ENCODE assay signal across 13 cellular contexts in the genomic region with DNA sequence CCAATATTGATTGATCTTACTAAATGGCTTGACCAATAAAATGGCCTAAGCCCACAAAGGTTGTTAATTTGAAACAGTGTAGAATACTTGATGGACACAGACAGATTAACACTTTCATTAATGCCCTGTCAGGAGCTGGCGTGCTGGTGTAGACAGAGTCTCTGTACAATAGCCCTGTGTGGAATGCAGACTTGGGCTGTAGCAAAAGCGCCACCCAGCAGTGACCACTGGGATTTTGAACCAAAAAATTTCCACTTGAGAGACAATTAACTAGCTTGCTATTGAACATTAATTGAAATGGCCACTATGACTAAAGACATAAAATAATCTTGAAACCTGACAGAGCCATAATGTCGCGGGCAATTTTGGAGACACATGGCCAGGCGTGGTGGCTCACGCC. TPM values are rescaled to one million over a fixed set of nuclear protein-coding genes. Genes with fewer than 3 reads are reported as not detected.
DNase-seq lines count a peak whose midpoint lies in the region; ATAC-seq and TF ChIP-seq lines count a peak whose summit lies in the region.
"Had no signal": no experiment of that assay in that cellular context is flagged by ENCODE, and none has a peak within 500 bp of the region (broad histone marks: within the 10 kb centered on the region; RNA-seq: fewer than 3 reads in every experiment).

No MANE protein-coding gene starts in this region.

- no peaks in the 10 kb centered on the region for H3K36me3 Mint-ChIP-seq in activated T-cell treated with anti-CD3 and anti-CD28 coated beads, Interleukin-2, amount 50 U/mL, for 4 hours (ENCODE audit: insufficient read depth)
- H3K36me3 Mint-ChIP-seq: stimulated activated naive B cell treated with anti-CD40 and anti-IgM and Interleukin-4, amounts not matched to agents 10 μg/mL and 1 μg/mL and 100 μg/mL, for 72 hours had no signal

- H3K9me2 ChIP-seq in PC-9 (ENCODE audit: insufficient read depth): no peaks in the 10 kb centered on the region

- peak overlapping the region; percentile 21; the same call in 1 of the 2 replicates for H3K4me3 ChIP-seq in PC-9
- no peak overlapping the region for H3K4me3 ChIP-seq in sigmoid colon

- CTCF ChIA-PET in PC-9 (lab: Charles Lee): interaction anchor here (0.5 to 1.0 kb wide), 4 partner anchors 14 to 997 kb away, joined by 3 to 4 read pairs (median 4); no protein-coding TSS in a partner anchor

- H3K9me3 Mint-ChIP-seq in activated T-cell treated with anti-CD3 and anti-CD28 coated beads, Interleukin-2, amount 50 U/mL, for 4 hours: no peaks in the 10 kb centered on the region
- H3K9me3 Mint-ChIP-seq: activated naive CD8-positive, alpha-beta T cell treated with anti-CD3 and anti-CD28 coated beads, Interleukin-2, amount 50 U/mL, for 24 hours; nephron; stimulated activated naive B cell treated with anti-CD40 and anti-IgM and Interleukin-4, amounts not matched to agents 10 μg/mL and 1 μg/mL and 100 μg/mL, for 72 hours had no signal

- POLR2A ChIA-PET in PC-9 (lab: Charles Lee; ENCODE audit: unreplicated experiment): interaction anchor here (0.5 to 0.6 kb wide), 2 partner anchors 117 to 361 kb away, joined by 3 to 9 read pairs; no protein-coding TSS in a partner anchor

- TF ChIP-seq CTCF in PC-9 (conservative IDR thresholded peaks at IDR 0.05) (no peak), sigmoid colon (IDR thresholded peaks at IDR 0.05) (no peak)

- no peak for TF ChIP-seq POLR2A in sigmoid colon (IDR thresholded peaks at IDR 0.05)

- BruUV-seq in PC-9 (replicated peaks; lab: Mats Ljungman, UMichigan): no TSS peak

- H3K36me3 ChIP-seq in PC-9 (ENCODE audit: low read depth) (no peaks in the 10 kb centered on the region), sigmoid colon (no peaks in the 10 kb centered on the region)

- H3F3A ChIP-seq in PC-9 (ENCODE audit: insufficient read depth, low read depth): peaks cover 10% of the 10 kb centered on the region; the same call in 1 of the 2 replicates

- 88 to 91% methylated on average over 6 of the region's 6 CpGs for WGBS in sigmoid colon, 2 donors

- peaks cover 22% of the 10 kb centered on the region for H3K27me3 Mint-ChIP-seq in activated T-cell treated with anti-CD3 and anti-CD28 coated beads, Interleukin-2, amount 50 U/mL, for 4 hours (ENCODE audit: low read depth)

- peak overlapping the region; percentile 66 for H3K4me2 ChIP-seq in PC-9

- H3K79me2 ChIP-seq in PC-9 (ENCODE audit: low read depth): no peaks in the 10 kb centered on the region

- no peaks in the 10 kb centered on the region for H4K20me1 ChIP-seq in PC-9 (ENCODE audit: insufficient read depth)

- H3K4me3 Mint-ChIP-seq in activated T-cell treated with anti-CD3 and anti-CD28 coated beads, Interleukin-2, amount 50 U/mL, for 4 hours: no peak overlapping the region
- H3K4me3 Mint-ChIP-seq: activated naive CD8-positive, alpha-beta T cell treated with anti-CD3 and anti-CD28 coated beads, Interleukin-2, amount 50 U/mL, for 24 hours; nephron; stimulated activated naive B cell treated with anti-CD40 and anti-IgM and Interleukin-4, amounts not matched to agents 10 μg/mL and 1 μg/mL and 100 μg/mL, for 72 hours had no signal

- H3K4me1 ChIP-seq in PC-9 (replicated peaks; ENCODE audit: insufficient read depth): peaks cover 14% of the 10 kb centered on the region
- no peaks in the 10 kb centered on the region for H3K4me1 ChIP-seq in sigmoid colon

- H3K27ac ChIP-seq in PC-9 (peak overlapping the region; percentile 22; the same call in 1 of the 2 replicates), epithelial cell of prostate (peak overlapping the region; percentile 49), sigmoid colon (no peak overlapping the region)

- DNase-seq in NCI-H82 (lab: John Stamatoyannopoulos, UW): peak; percentile 34
- DNase-seq in NCI-H82 treated with DMSO at 0.1 percent for 48 hours (lab: John Stamatoyannopoulos, UW; ENCODE audit: unreplicated experiment): no peak
- no peak for DNase-seq in PC-9
- no peak for DNase-seq in epithelial cell of prostate (ENCODE audit: low read depth, low spot score)
- peak; percentile 35 for DNase-seq in sigmoid colon
- no peak for DNase-seq in activated T-cell treated with anti-CD3 and anti-CD28 coated beads, Interleukin-2, amount 50 U/mL, for 4 hours
- no peak for DNase-seq in cardiac septum (ENCODE audit: low spot score)
- DNase-seq: activated naive CD8-positive, alpha-beta T cell treated with anti-CD3 and anti-CD28 coated beads, Interleukin-2, amount 50 U/mL, for 24 hours; stimulated activated naive B cell treated with anti-CD40 and anti-IgM and Interleukin-4, amounts not matched to agents 10 μg/mL and 1 μg/mL and 100 μg/mL, for 72 hours; T-helper 1 cell had no signal

- no peak overlapping the region for H2AFZ ChIP-seq in PC-9

- peaks cover 1% of the 10 kb centered on the region for H3K4me1 Mint-ChIP-seq in activated T-cell treated with anti-CD3 and anti-CD28 coated beads, Interleukin-2, amount 50 U/mL, for 4 hours (ENCODE audit: low read depth)
- H3K4me1 Mint-ChIP-seq: activated naive CD8-positive, alpha-beta T cell treated with anti-CD3 and anti-CD28 coated beads, Interleukin-2, amount 50 U/mL, for 24 hours; stimulated activated naive B cell treated with anti-CD40 and anti-IgM and Interleukin-4, amounts not matched to agents 10 μg/mL and 1 μg/mL and 100 μg/mL, for 72 hours had no signal

- TF ChIP-seq EP300 in sigmoid colon (IDR thresholded peaks at IDR 0.05): no peak

- H3K27me3 ChIP-seq in PC-9 (ENCODE audit: insufficient read depth, low read depth) (no peaks in the 10 kb centered on the region), sigmoid colon (peaks cover 0 to 3% (median 0%) of the 10 kb centered on the region in 3 donors)

- no peak for ATAC-seq in activated T-cell treated with anti-CD3 and anti-CD28 coated beads, Interleukin-2, amount 50 U/mL, for 4 hours
- no peak for ATAC-seq in GM19455 (IDR thresholded peaks at IDR 0.05; ENCODE audit: unreplicated experiment)
- ATAC-seq: activated naive CD8-positive, alpha-beta T cell treated with anti-CD3 and anti-CD28 coated beads, Interleukin-2, amount 50 U/mL, for 24 hours; stimulated activated naive B cell treated with anti-CD40 and anti-IgM and Interleukin-4, amounts not matched to agents 10 μg/mL and 1 μg/mL and 100 μg/mL, for 72 hours had no signal

- H3K9me3 ChIP-seq in PC-9 (ENCODE audit: insufficient read depth, low read depth): no peaks in the 10 kb centered on the region
- no peaks in the 10 kb centered on the region for H3K9me3 ChIP-seq in sigmoid colon

- intact Hi-C loops in PC-9 (cut with micrococcal nuclease; ENCODE audit: unreplicated experiment): no loop called here
- intact Hi-C loops in sigmoid colon (cut with DNase I): loop anchor here (5.0 to 10.0 kb wide), 2 partner anchors 40 to 238 kb away; no protein-coding TSS in a partner anchor
- intact Hi-C loops in cardiac septum (cut with DNase I): no loop called here

RNA-seq across cellular contexts. Expression of a gene that starts 19.7 kb away (rescaled TPM):
- total RNA-seq in PC-9 (2021) (0.79 TPM in 1 of 2 replicates, not detected in the other), sigmoid colon (not detected), cardiac septum (not detected)
- under 1 TPM in 1 of 3 donors, not detected in 2; 0.04 TPM for polyA plus RNA-seq in sigmoid colon
- under 1 TPM in 1 of 3 donors, not detected in 2; 0.46 TPM for total RNA-seq in activated T-cell treated with anti-CD3 and anti-CD28 coated beads, Interleukin-2, amount 50 U/mL, for 4 hours
- total RNA-seq: activated CD8-positive, alpha-beta memory T cell treated with anti-CD3 and anti-CD28 coated beads for 36 hours had no signal

RNA-seq across cellular contexts. Expression of a gene that starts 50.7 kb away (rescaled TPM):
- 62.3 and 65.1 TPM in 2 replicates for total RNA-seq in PC-9 (2021)
- 10 to 100 TPM; 11.8 to 40.4 (median 30.0) TPM for total RNA-seq in sigmoid colon
- polyA plus RNA-seq in sigmoid colon: 10 to 100 TPM; 16.6 to 33.3 (median 16.8) TPM
- total RNA-seq in activated T-cell treated with anti-CD3 and anti-CD28 coated beads, Interleukin-2, amount 50 U/mL, for 4 hours: 10 to 100 TPM; 31.8 to 37.1 (median 34.6) TPM
- total RNA-seq in cardiac septum: 12.0 TPM

RNA-seq across cellular contexts. Expression of a gene that starts 50.9 kb away (rescaled TPM):
- total RNA-seq in PC-9 (2021) (181 and 224 TPM in 2 replicates), sigmoid colon (10 to 100 TPM; 33.5 to 66.5 (median 45.7) TPM), cardiac septum (114 TPM)
- polyA plus RNA-seq in sigmoid colon: 100 to 1,000 TPM; 123 to 170 (median 123) TPM
- 100 to 1,000 TPM; 123 to 134 (median 124) TPM for total RNA-seq in activated T-cell treated with anti-CD3 and anti-CD28 coated beads, Interleukin-2, amount 50 U/mL, for 4 hours

RNA-seq across cellular contexts. Expression of a gene that starts 53.0 kb away (rescaled TPM):
- total RNA-seq in PC-9 (2021) (9.5 and 13.8 TPM in 2 replicates), sigmoid colon (1 to 10 TPM in 1 of 4 donors, under 1 TPM in 2, not detected in 1; 0.54 to 2.1 (median 0.66) TPM), cardiac septum (0.43 TPM)
- polyA plus RNA-seq in sigmoid colon: 1 to 10 TPM in 1 of 3 donors, under 1 TPM in 2; 0.60 to 5.5 (median 0.69) TPM
- total RNA-seq in activated T-cell treated with anti-CD3 and anti-CD28 coated beads, Interleukin-2, amount 50 U/mL, for 4 hours: 10 to 100 TPM; 10.3 to 11.5 (median 11.4) TPM

RNA-seq across cellular contexts. Expression of a gene that starts 56.2 kb away (rescaled TPM):
- total RNA-seq in PC-9 (2021): not detected in 2 replicates
- total RNA-seq in sigmoid colon: 1 to 10 TPM; 2.8 to 5.3 (median 4.3) TPM
- polyA plus RNA-seq in sigmoid colon: 1 to 10 TPM; 1.2 to 3.2 (median 1.8) TPM
- total RNA-seq in activated T-cell treated with anti-CD3 and anti-CD28 coated beads, Interleukin-2, amount 50 U/mL, for 4 hours: under 1 TPM in 1 of 3 donors, not detected in 2; 0.14 TPM
- not detected for total RNA-seq in cardiac septum
- total RNA-seq: activated CD8-positive, alpha-beta memory T cell treated with anti-CD3 and anti-CD28 coated beads for 36 hours had no signal

Comparison
In these comparisons a context has a peak if more than half of its experiments do, and no peak if none do; other contexts are left out.
1. DNase-seq: peak in NCI-H82 (single experiment) and sigmoid colon (single experiment); none in NCI-H82 treated with DMSO at 0.1 percent for 48 hours (single experiment), PC-9 (0 of 2), epithelial cell of prostate (single experiment), activated T-cell treated with anti-CD3 and anti-CD28 coated beads, Interleukin-2, amount 50 U/mL, for 4 hours (single experiment) and cardiac septum (single experiment).
2. H3K27ac ChIP-seq: peak in PC-9 (single experiment) and epithelial cell of prostate (single experiment); none in sigmoid colon (0 of 4).